ENCODE assay signal across 8 cellular contexts in genomic region chr22:36365020-36365411, GRCh38. TPM values are rescaled to one million over a fixed set of nuclear protein-coding genes. Genes with fewer than 3 reads are reported as not detected.
A peak's percentile ranks its signal among the peaks of the same experiment; 100 is the strongest.
DNase-seq lines count a peak whose midpoint lies in the region; ATAC-seq and TF ChIP-seq lines count a peak whose summit lies in the region.

No MANE protein-coding gene starts in this region.

- DNase-seq in activated T-helper 9 cell treated with anti-CD3 and anti-CD28 coated beads, Interleukin-2, amount 50 U/mL, for 16 hours (ENCODE audit: low read depth): peak; percentile 85
- DNase-seq in glomerular endothelial cell (ENCODE audit: extremely low read depth, low read depth, low spot score): peak; percentile 93
- no peak for DNase-seq in NCI-H2196 (lab: John Stamatoyannopoulos, UW; ENCODE audit: unreplicated experiment)
- DNase-seq in globus pallidus (ENCODE audit: low spot score): no peak

- H3K4me3 ChIP-seq in skeletal muscle tissue (ENCODE audit: low read length in 3 of 3): no peak overlapping the region

- H3K4me1 ChIP-seq in skeletal muscle tissue (ENCODE audit: control insufficient read depth in 3 of 3, insufficient read depth in 3 of 3, low read length in 3 of 3): peaks cover 82 to 91% (median 86%) of the 10 kb centered on the region in 3 donors

- H3K36me3 ChIP-seq in skeletal muscle tissue (ENCODE audit: control insufficient read depth in 3 of 3, insufficient read depth in 3 of 3, low read length in 3 of 3): peaks cover 0 to 3% (median 0%) of the 10 kb centered on the region in 3 donors

- H3K9ac ChIP-seq in skeletal muscle tissue (ENCODE audit: low read depth in 1 of 3, low read length in 3 of 3): peak overlapping the region in 1 of 3 donors; percentile 35

- ATAC-seq in GM18858 (IDR thresholded peaks at IDR 0.05; ENCODE audit: unreplicated experiment) (peak; percentile 46), GM21825 (IDR thresholded peaks at IDR 0.05; ENCODE audit: unreplicated experiment) (no peak)

- H3K27ac ChIP-seq in skeletal muscle tissue (ENCODE audit: low read depth, low read length): peak overlapping the region; percentile 72

- no peaks in the 10 kb centered on the region for H3K27me3 ChIP-seq in skeletal muscle tissue (ENCODE audit: control insufficient read depth in 3 of 3, insufficient read depth in 3 of 3, low read length in 3 of 3)

- H3K9me3 ChIP-seq in skeletal muscle tissue (ENCODE audit: control insufficient read depth in 3 of 3, low read length in 3 of 3): no peaks in the 10 kb centered on the region

TF ChIP-seq in PFSK-1, 5 proteins besides CTCF, POLR2A, EP300 and RAD21:
- TF ChIP-seq TAF1 (IDR thresholded peaks at IDR 0.05; ENCODE audit: borderline replicate concordance, insufficient read depth, low read length): no peak
- TF ChIP-seq, protein P1, sequence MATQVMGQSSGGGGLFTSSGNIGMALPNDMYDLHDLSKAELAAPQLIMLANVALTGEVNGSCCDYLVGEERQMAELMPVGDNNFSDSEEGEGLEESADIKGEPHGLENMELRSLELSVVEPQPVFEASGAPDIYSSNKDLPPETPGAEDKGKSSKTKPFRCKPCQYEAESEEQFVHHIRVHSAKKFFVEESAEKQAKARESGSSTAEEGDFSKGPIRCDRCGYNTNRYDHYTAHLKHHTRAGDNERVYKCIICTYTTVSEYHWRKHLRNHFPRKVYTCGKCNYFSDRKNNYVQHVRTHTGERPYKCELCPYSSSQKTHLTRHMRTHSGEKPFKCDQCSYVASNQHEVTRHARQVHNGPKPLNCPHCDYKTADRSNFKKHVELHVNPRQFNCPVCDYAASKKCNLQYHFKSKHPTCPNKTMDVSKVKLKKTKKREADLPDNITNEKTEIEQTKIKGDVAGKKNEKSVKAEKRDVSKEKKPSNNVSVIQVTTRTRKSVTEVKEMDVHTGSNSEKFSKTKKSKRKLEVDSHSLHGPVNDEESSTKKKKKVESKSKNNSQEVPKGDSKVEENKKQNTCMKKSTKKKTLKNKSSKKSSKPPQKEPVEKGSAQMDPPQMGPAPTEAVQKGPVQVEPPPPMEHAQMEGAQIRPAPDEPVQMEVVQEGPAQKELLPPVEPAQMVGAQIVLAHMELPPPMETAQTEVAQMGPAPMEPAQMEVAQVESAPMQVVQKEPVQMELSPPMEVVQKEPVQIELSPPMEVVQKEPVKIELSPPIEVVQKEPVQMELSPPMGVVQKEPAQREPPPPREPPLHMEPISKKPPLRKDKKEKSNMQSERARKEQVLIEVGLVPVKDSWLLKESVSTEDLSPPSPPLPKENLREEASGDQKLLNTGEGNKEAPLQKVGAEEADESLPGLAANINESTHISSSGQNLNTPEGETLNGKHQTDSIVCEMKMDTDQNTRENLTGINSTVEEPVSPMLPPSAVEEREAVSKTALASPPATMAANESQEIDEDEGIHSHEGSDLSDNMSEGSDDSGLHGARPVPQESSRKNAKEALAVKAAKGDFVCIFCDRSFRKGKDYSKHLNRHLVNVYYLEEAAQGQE (IDR thresholded peaks at IDR 0.05; ENCODE audit: insufficient read depth in 1 of 2, low read depth in 2 of 2, low read length in 2 of 2): no peak; a peak in 1 of 4 replicates
- TF ChIP-seq FOXP2 (optimal IDR thresholded peaks at IDR 0.05; ENCODE audit: borderline replicate concordance, extremely low read depth, extremely low read length, insufficient read depth): peak; percentile 49

RNA-seq across cellular contexts. Expression of gene MYH9, which starts 22.8 kb away (rescaled TPM):
- 518 TPM for polyA plus RNA-seq in PFSK-1 (2012; ENCODE audit: insufficient read length, low read depth)
- total RNA-seq in glomerular endothelial cell (1,563 and 2,110 TPM in 2 replicates), skeletal muscle tissue (111 TPM)

Comparison
In these comparisons a context has a peak if more than half of its experiments do, and no peak if none do; other contexts are left out.
1. DNase-seq: peak in activated T-helper 9 cell treated with anti-CD3 and anti-CD28 coated beads, Interleukin-2, amount 50 U/mL, for 16 hours (single experiment) and glomerular endothelial cell (single experiment); none in NCI-H2196 (single experiment) and globus pallidus (single experiment).
2. RNA of gene MYH9, which starts 22.8 kb away (total RNA-seq): 1,563 to 2,110 TPM in glomerular endothelial cell; 111 TPM in skeletal muscle tissue (single experiment); every median in the first group is over 10 times any median in the second.